1 cellular context compared by ENCODE assay signal in the genomic region with DNA sequence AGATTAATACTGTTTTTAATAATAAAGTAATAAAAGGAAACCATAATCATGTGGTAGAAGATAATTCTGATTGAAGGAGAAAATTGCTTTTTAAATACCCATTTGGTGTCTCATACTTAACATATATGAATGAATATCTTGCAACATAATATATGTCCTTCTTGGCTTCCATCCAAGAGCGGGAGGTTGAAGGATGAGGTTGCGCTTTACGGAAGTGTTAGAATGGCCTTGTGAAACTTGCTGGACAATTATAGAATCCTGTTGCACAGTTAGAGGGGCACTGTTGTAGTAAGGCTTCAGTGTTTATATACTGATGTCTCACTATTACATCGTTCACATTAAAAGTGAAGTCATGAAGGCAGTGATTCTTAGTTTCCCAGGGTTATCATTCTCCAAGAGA.
TF ChIP-seq lines count a peak whose summit lies in the region.

No MANE protein-coding gene starts in this region.

TF ChIP-seq in K562, 482 proteins besides CTCF, POLR2A, EP300 and RAD21 (continued from another document):
- TF ChIP-seq CEBPG (CRISPR knock-in tag; IDR thresholded peaks at IDR 0.05) (no peak), CEBPG (tag; conservative IDR thresholded peaks at IDR 0.05 in 1 of 2, IDR thresholded peaks at IDR 0.05 in 1 of 2) (peak; percentile 54 to 66), ZNF668 (CRISPR knock-in tag; IDR thresholded peaks at IDR 0.05) (no peak), CEBPB (tag; IDR thresholded peaks at IDR 0.05) (peak; percentile 92), CBX3 (IDR thresholded peaks at IDR 0.05; ENCODE audit: borderline replicate concordance in 1 of 2, low read length in 2 of 2) (no peak), C11orf30 (IDR thresholded peaks at IDR 0.05; ENCODE audit: low read depth) (peak; percentile 47), PTBP1 (IDR thresholded peaks at IDR 0.05; ENCODE audit: low read depth, low read length) (no peak), RFX1 (IDR thresholded peaks at IDR 0.05) (no peak), MEIS2 (IDR thresholded peaks at IDR 0.05; ENCODE audit: partially characterized antibody) (peak; percentile 67), SNRNP70 (optimal IDR thresholded peaks at IDR 0.05; ENCODE audit: low read depth, low read length) (no peak), GABPA (tag; conservative IDR thresholded peaks at IDR 0.05; ENCODE audit: low read depth) (no peak), ARID2 (IDR thresholded peaks at IDR 0.05) (no peak), PRMT5 (CRISPR knock-in tag; IDR thresholded peaks at IDR 0.05) (no peak), SIN3B (IDR thresholded peaks at IDR 0.05; ENCODE audit: low read depth) (no peak), DPF2 (IDR thresholded peaks at IDR 0.05) (0 out of 2 replicates have a peak, but pooled peaks have one; percentile 30), SPI1 (IDR thresholded peaks at IDR 0.05; ENCODE audit: borderline replicate concordance, low read depth, low read length) (peak; percentile 33; the same call in 1 of the 2 replicates), NFXL1 (CRISPR knock-in tag; IDR thresholded peaks at IDR 0.05) (no peak), MAFK (IDR thresholded peaks at IDR 0.05; ENCODE audit: low read length) (0 out of 2 replicates have a peak, but pooled peaks have one; percentile 9), SMC3 (conservative IDR thresholded peaks at IDR 0.05; ENCODE audit: insufficient read depth, low read depth, low read length) (no peak), HNRNPH1 (optimal IDR thresholded peaks at IDR 0.05; ENCODE audit: low read depth, low read length) (no peak), NFRKB (IDR thresholded peaks at IDR 0.05; ENCODE audit: low read depth) (no peak)
- TF ChIP-seq, protein P1, sequence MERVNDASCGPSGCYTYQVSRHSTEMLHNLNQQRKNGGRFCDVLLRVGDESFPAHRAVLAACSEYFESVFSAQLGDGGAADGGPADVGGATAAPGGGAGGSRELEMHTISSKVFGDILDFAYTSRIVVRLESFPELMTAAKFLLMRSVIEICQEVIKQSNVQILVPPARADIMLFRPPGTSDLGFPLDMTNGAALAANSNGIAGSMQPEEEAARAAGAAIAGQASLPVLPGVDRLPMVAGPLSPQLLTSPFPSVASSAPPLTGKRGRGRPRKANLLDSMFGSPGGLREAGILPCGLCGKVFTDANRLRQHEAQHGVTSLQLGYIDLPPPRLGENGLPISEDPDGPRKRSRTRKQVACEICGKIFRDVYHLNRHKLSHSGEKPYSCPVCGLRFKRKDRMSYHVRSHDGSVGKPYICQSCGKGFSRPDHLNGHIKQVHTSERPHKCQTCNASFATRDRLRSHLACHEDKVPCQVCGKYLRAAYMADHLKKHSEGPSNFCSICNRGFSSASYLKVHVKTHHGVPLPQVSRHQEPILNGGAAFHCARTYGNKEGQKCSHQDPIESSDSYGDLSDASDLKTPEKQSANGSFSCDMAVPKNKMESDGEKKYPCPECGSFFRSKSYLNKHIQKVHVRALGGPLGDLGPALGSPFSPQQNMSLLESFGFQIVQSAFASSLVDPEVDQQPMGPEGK (CRISPR knock-in tag; IDR thresholded peaks at IDR 0.05; ENCODE audit: borderline replicate concordance) = no peak
- TF ChIP-seq, protein P2, sequence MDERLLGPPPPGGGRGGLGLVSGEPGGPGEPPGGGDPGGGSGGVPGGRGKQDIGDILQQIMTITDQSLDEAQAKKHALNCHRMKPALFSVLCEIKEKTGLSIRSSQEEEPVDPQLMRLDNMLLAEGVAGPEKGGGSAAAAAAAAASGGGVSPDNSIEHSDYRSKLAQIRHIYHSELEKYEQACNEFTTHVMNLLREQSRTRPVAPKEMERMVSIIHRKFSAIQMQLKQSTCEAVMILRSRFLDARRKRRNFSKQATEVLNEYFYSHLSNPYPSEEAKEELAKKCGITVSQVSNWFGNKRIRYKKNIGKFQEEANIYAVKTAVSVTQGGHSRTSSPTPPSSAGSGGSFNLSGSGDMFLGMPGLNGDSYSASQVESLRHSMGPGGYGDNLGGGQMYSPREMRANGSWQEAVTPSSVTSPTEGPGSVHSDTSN (CRISPR knock-in tag; IDR thresholded peaks at IDR 0.05; ENCODE audit: low read depth) = no peak
- TF ChIP-seq, protein P2 (tag; conservative IDR thresholded peaks at IDR 0.05; ENCODE audit: low read depth) = peak; percentile 61; the same call in 1 of the 2 replicates
- TF ChIP-seq, protein P3, sequence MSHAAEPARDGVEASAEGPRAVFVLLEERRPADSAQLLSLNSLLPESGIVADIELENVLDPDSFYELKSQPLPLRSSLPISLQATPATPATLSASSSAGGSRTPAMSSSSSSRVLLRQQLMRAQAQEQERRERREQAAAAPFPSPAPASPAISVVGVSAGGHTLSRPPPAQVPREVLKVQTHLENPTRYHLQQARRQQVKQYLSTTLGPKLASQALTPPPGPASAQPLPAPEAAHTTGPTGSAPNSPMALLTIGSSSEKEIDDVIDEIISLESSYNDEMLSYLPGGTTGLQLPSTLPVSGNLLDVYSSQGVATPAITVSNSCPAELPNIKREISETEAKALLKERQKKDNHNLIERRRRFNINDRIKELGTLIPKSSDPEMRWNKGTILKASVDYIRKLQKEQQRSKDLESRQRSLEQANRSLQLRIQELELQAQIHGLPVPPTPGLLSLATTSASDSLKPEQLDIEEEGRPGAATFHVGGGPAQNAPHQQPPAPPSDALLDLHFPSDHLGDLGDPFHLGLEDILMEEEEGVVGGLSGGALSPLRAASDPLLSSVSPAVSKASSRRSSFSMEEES (CRISPR knock-in tag; IDR thresholded peaks at IDR 0.05) = no peak
- TF ChIP-seq, protein P4, sequence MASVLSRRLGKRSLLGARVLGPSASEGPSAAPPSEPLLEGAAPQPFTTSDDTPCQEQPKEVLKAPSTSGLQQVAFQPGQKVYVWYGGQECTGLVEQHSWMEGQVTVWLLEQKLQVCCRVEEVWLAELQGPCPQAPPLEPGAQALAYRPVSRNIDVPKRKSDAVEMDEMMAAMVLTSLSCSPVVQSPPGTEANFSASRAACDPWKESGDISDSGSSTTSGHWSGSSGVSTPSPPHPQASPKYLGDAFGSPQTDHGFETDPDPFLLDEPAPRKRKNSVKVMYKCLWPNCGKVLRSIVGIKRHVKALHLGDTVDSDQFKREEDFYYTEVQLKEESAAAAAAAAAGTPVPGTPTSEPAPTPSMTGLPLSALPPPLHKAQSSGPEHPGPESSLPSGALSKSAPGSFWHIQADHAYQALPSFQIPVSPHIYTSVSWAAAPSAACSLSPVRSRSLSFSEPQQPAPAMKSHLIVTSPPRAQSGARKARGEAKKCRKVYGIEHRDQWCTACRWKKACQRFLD (CRISPR knock-in tag; IDR thresholded peaks at IDR 0.05) = no peak
- TF ChIP-seq, protein P5, sequence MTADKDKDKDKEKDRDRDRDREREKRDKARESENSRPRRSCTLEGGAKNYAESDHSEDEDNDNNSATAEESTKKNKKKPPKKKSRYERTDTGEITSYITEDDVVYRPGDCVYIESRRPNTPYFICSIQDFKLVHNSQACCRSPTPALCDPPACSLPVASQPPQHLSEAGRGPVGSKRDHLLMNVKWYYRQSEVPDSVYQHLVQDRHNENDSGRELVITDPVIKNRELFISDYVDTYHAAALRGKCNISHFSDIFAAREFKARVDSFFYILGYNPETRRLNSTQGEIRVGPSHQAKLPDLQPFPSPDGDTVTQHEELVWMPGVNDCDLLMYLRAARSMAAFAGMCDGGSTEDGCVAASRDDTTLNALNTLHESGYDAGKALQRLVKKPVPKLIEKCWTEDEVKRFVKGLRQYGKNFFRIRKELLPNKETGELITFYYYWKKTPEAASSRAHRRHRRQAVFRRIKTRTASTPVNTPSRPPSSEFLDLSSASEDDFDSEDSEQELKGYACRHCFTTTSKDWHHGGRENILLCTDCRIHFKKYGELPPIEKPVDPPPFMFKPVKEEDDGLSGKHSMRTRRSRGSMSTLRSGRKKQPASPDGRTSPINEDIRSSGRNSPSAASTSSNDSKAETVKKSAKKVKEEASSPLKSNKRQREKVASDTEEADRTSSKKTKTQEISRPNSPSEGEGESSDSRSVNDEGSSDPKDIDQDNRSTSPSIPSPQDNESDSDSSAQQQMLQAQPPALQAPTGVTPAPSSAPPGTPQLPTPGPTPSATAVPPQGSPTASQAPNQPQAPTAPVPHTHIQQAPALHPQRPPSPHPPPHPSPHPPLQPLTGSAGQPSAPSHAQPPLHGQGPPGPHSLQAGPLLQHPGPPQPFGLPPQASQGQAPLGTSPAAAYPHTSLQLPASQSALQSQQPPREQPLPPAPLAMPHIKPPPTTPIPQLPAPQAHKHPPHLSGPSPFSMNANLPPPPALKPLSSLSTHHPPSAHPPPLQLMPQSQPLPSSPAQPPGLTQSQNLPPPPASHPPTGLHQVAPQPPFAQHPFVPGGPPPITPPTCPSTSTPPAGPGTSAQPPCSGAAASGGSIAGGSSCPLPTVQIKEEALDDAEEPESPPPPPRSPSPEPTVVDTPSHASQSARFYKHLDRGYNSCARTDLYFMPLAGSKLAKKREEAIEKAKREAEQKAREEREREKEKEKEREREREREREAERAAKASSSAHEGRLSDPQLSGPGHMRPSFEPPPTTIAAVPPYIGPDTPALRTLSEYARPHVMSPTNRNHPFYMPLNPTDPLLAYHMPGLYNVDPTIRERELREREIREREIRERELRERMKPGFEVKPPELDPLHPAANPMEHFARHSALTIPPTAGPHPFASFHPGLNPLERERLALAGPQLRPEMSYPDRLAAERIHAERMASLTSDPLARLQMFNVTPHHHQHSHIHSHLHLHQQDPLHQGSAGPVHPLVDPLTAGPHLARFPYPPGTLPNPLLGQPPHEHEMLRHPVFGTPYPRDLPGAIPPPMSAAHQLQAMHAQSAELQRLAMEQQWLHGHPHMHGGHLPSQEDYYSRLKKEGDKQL (CRISPR knock-in tag; IDR thresholded peaks at IDR 0.05; ENCODE audit: borderline replicate concordance) = no peak
